ENCODE assay signal across 31 cellular contexts in the genomic region with DNA sequence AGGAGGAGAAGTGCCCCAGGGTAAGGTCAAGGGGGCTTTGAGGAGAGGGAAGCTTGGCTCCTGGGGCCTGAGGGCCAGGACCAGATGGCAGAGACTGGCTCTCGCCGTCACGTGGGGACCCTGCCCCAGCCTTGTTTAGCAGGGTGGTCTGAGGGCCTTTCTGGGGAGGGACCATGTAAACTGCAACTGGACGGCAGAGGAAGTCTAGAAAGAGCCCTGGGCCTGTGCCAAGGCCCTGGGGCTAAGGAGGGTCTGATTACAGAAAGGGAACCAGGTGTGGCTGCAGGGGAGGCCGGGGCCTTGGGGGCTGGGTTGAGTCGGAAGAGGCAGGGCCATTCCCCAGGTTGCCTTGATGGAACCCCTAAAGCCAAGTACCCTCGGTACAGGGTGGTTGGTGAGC. TPM values are rescaled to one million over a fixed set of nuclear protein-coding genes. Genes with fewer than 3 reads are reported as not detected.
DNase-seq lines count a peak whose midpoint lies in the region; ATAC-seq and TF ChIP-seq lines count a peak whose summit lies in the region.
"Had no signal": no experiment of that assay in that cellular context is flagged by ENCODE, and none has a peak within 500 bp of the region (broad histone marks: within the 10 kb centered on the region; RNA-seq: fewer than 3 reads in every experiment).

No MANE protein-coding gene starts in this region.

- H3K4me1 ChIP-seq in thyroid gland, result no peaks in the 10 kb centered on the region

- H3K4me3 ChIP-seq in fibroblast of the aortic adventitia (ENCODE audit: low read depth, low read length) (no peak overlapping the region), thyroid gland (replicated peaks in 1 of 3) (no peak overlapping the region)
- H3K4me3 ChIP-seq: PC-9, psoas muscle, tibial nerve had no signal

- DNase-seq in natural killer cell treated with Interleukin-12 subunit alpha and Interleukin-12 subunit beta and Interleukin-15 and Interleukin-18, amount 100 ng/mL, for 72 hours (ENCODE audit: low spot score), result peak; percentile 55
- DNase-seq in natural killer cell (no peak), NCI-H69 (lab: John Stamatoyannopoulos, UW) (peak; percentile 47), fibroblast of the aortic adventitia (ENCODE audit: low read depth) (peak; percentile 17), thyroid gland (no peak), DMS53 treated with DMSO at 0.1 percent for 48 hours (lab: John Stamatoyannopoulos, UW; ENCODE audit: unreplicated experiment) (no peak)
- no peak for DNase-seq in activated effector memory CD4-positive, alpha-beta T cell treated with Interleukin-2 at 50 U/mL for 16 hours
- DNase-seq: activated CD4-positive, CD25-positive, alpha-beta regulatory T cell; activated naive CD4-positive, alpha-beta T cell; activated naive CD8-positive, alpha-beta T cell treated with anti-CD3 and anti-CD28 coated beads, Interleukin-2, amount 50 U/mL, for 24 hours; activated T-cell treated with anti-CD3 and anti-CD28 coated beads, Interleukin-2, amount 50 U/mL, for 48 hours; C1 segment of cervical spinal cord; caudate nucleus; COR-L47; cortex of kidney; DMS79 treated with DMSO at 0.1 percent for 48 hours; effector memory CD8-positive, alpha-beta T cell; GDM1; midbrain; MV-4-11; naive B cell; NCI-H1436 treated with DMSO at 0.1 percent for 48 hours; NCI-H524 treated with DMSO at 0.1 percent for 48 hours; stimulated activated CD4-positive, alpha-beta T cell treated with anti-CD3 and anti-CD28 coated beads, Interleukin-4, amount 100 ng/mL, for 24 hours had no signal

- no peak for ATAC-seq in natural killer cell treated with Interleukin-12 subunit alpha and Interleukin-12 subunit beta and Interleukin-15 and Interleukin-18, amount 100 ng/mL, for 72 hours
- ATAC-seq in natural killer cell, result no peak
- ATAC-seq: activated naive CD8-positive, alpha-beta T cell treated with anti-CD3 and anti-CD28 coated beads, Interleukin-2, amount 50 U/mL, for 24 hours; effector memory CD8-positive, alpha-beta T cell; psoas muscle had no signal

- no peak overlapping the region for H3K27ac ChIP-seq in thyroid gland
- H3K27ac ChIP-seq: PC-9, psoas muscle, tibial nerve had no signal

- no peak for TF ChIP-seq CTCF in natural killer cell (IDR thresholded peaks at IDR 0.05)
- no peak for TF ChIP-seq CTCF in fibroblast of the aortic adventitia (IDR thresholded peaks at IDR 0.05; ENCODE audit: insufficient read depth, low read length)
- TF ChIP-seq CTCF in thyroid gland (IDR thresholded peaks at IDR 0.05), result no peak

- no peaks in the 10 kb centered on the region for H3K9me3 ChIP-seq in thyroid gland
- H3K9me3 ChIP-seq: psoas muscle, tibial nerve had no signal

- intact Hi-C loops in natural killer cell (cut with micrococcal nuclease), result no loop called here
- intact Hi-C loops in thyroid gland (cut with DNase I), result no loop called here

- H3K27me3 Mint-ChIP-seq in natural killer cell treated with Interleukin-12 subunit alpha and Interleukin-12 subunit beta and Interleukin-15 and Interleukin-18, amount 100 ng/mL, for 72 hours, result no peaks in the 10 kb centered on the region
- H3K27me3 Mint-ChIP-seq in natural killer cell (ENCODE audit: low read depth in 2 of 2), result no peaks in the 10 kb centered on the region
- H3K27me3 Mint-ChIP-seq: activated naive CD8-positive, alpha-beta T cell treated with anti-CD3 and anti-CD28 coated beads, Interleukin-2, amount 50 U/mL, for 24 hours; effector memory CD8-positive, alpha-beta T cell; naive B cell had no signal

- no peaks in the 10 kb centered on the region for H3K36me3 Mint-ChIP-seq in natural killer cell treated with Interleukin-12 subunit alpha and Interleukin-12 subunit beta and Interleukin-15 and Interleukin-18, amount 100 ng/mL, for 72 hours
- H3K36me3 Mint-ChIP-seq in natural killer cell, result no peaks in the 10 kb centered on the region
- H3K36me3 Mint-ChIP-seq: naive B cell had no signal

- no peak overlapping the region for H3K27ac Mint-ChIP-seq in natural killer cell treated with Interleukin-12 subunit alpha and Interleukin-12 subunit beta and Interleukin-15 and Interleukin-18, amount 100 ng/mL, for 72 hours
- H3K27ac Mint-ChIP-seq in natural killer cell, result peak overlapping the region in 1 of 2 donors; percentile 49
- H3K27ac Mint-ChIP-seq: activated naive CD8-positive, alpha-beta T cell treated with anti-CD3 and anti-CD28 coated beads, Interleukin-2, amount 50 U/mL, for 24 hours; naive B cell had no signal

- H3K4me3 Mint-ChIP-seq in natural killer cell treated with Interleukin-12 subunit alpha and Interleukin-12 subunit beta and Interleukin-15 and Interleukin-18, amount 100 ng/mL, for 72 hours, result no peak overlapping the region
- no peak overlapping the region for H3K4me3 Mint-ChIP-seq in natural killer cell
- H3K4me3 Mint-ChIP-seq: activated naive CD8-positive, alpha-beta T cell treated with anti-CD3 and anti-CD28 coated beads, Interleukin-2, amount 50 U/mL, for 24 hours; effector memory CD8-positive, alpha-beta T cell; naive B cell had no signal

- H3K27me3 ChIP-seq in thyroid gland, result no peaks in the 10 kb centered on the region
- H3K27me3 ChIP-seq: tibial nerve had no signal

- H3K4me1 Mint-ChIP-seq in natural killer cell treated with Interleukin-12 subunit alpha and Interleukin-12 subunit beta and Interleukin-15 and Interleukin-18, amount 100 ng/mL, for 72 hours (ENCODE audit: low read depth in 2 of 2), result no peaks in the 10 kb centered on the region
- no peaks in the 10 kb centered on the region for H3K4me1 Mint-ChIP-seq in natural killer cell
- H3K4me1 Mint-ChIP-seq: activated naive CD8-positive, alpha-beta T cell treated with anti-CD3 and anti-CD28 coated beads, Interleukin-2, amount 50 U/mL, for 24 hours; naive B cell had no signal

- H3K9me3 Mint-ChIP-seq in natural killer cell treated with Interleukin-12 subunit alpha and Interleukin-12 subunit beta and Interleukin-15 and Interleukin-18, amount 100 ng/mL, for 72 hours, result no peaks in the 10 kb centered on the region
- no peaks in the 10 kb centered on the region for H3K9me3 Mint-ChIP-seq in natural killer cell
- H3K9me3 Mint-ChIP-seq: activated naive CD8-positive, alpha-beta T cell treated with anti-CD3 and anti-CD28 coated beads, Interleukin-2, amount 50 U/mL, for 24 hours; effector memory CD8-positive, alpha-beta T cell; naive B cell had no signal

- 73 to 75% methylated on average over 7 of the region's 7 CpGs for WGBS in thyroid gland, 2 donors

- no peaks in the 10 kb centered on the region for H3K36me3 ChIP-seq in thyroid gland
- H3K36me3 ChIP-seq: tibial nerve had no signal

- TF ChIP-seq POLR2A in thyroid gland (IDR thresholded peaks at IDR 0.05), result no peak

RNA-seq across cellular contexts. Expression of a gene that starts 1.8 kb away (rescaled TPM):
- total RNA-seq in natural killer cell treated with Interleukin-12 subunit alpha and Interleukin-12 subunit beta and Interleukin-15 and Interleukin-18, amount 100 ng/mL, for 72 hours, result not detected
- total RNA-seq in natural killer cell (under 1 TPM in 2 of 3 donors, not detected in 1; 0.43 to 0.54 TPM), fibroblast of the aortic adventitia (ENCODE audit: low replicate concordance) (not detected in 2 replicates), thyroid gland (under 1 TPM in 1 of 4 donors, not detected in 3; 0.54 TPM)
- total RNA-seq: epithelial cell of proximal tubule, omental fat pad, SK-MEL-5, tibial nerve had no signal

RNA-seq across cellular contexts. Expression of a gene that starts 23.1 kb away (rescaled TPM):
- total RNA-seq in natural killer cell treated with Interleukin-12 subunit alpha and Interleukin-12 subunit beta and Interleukin-15 and Interleukin-18, amount 100 ng/mL, for 72 hours, result under 1 TPM in 1 of 2 donors, not detected in 1; 0.17 TPM
- 1 to 10 TPM; 1.3 to 2.9 (median 1.6) TPM for total RNA-seq in natural killer cell
- not detected in 2 replicates for total RNA-seq in fibroblast of the aortic adventitia (ENCODE audit: low replicate concordance)
- total RNA-seq in thyroid gland, result 1 to 10 TPM in 1 of 4 donors, under 1 TPM in 3; 0.25 to 2.7 (median 0.52) TPM
- total RNA-seq: glomerular endothelial cell, omental fat pad, SK-MEL-5 had no signal

Comparison
In these comparisons a context has a peak if more than half of its experiments do, and no peak if none do; other contexts are left out.
1. DNase-seq: peak in natural killer cell treated with Interleukin-12 subunit alpha and Interleukin-12 subunit beta and Interleukin-15 and Interleukin-18, amount 100 ng/mL, for 72 hours (single experiment), NCI-H69 (single experiment) and fibroblast of the aortic adventitia (single experiment); none in natural killer cell (single experiment), thyroid gland (0 of 2), activated effector memory CD4-positive, alpha-beta T cell treated with Interleukin-2 at 50 U/mL for 16 hours (single experiment) and DMS53 treated with DMSO at 0.1 percent for 48 hours (single experiment).